ENCODE assay signal across 12 cellular contexts in genomic region chr4:145293658-145294057, GRCh38.
DNase-seq lines count a peak whose midpoint lies in the region; ATAC-seq and TF ChIP-seq lines count a peak whose summit lies in the region.
"Had no signal": no experiment of that assay in that cellular context is flagged by ENCODE, and none has a peak within 500 bp of the region (broad histone marks: within the 10 kb centered on the region; RNA-seq: fewer than 3 reads in every experiment).

No MANE protein-coding gene starts in this region.

- no peaks in the 10 kb centered on the region for H3K27me3 ChIP-seq in IMR-90 (ENCODE audit: control insufficient read depth, insufficient read depth, low read length)
- H3K27me3 ChIP-seq in adipocyte (replicated peaks; ENCODE audit: control insufficient read depth, insufficient read depth, low read length) = peaks cover 12% of the 10 kb centered on the region
- no peaks in the 10 kb centered on the region for H3K27me3 ChIP-seq in osteoblast (ENCODE audit: insufficient read depth, low read length)
- H3K27me3 ChIP-seq in H9 (ENCODE audit: insufficient read depth, low read length) = no peaks in the 10 kb centered on the region
- H3K27me3 ChIP-seq: BLaER1 treated with 17β-estradiol and CSF1 and Interleukin-3, amounts not matched to agents 10 nM and 100 nM had no signal

- H3K27me3 Mint-ChIP-seq in H9 (ENCODE audit: low read depth) = no peaks in the 10 kb centered on the region
- peaks cover 14 to 15% of the 10 kb centered on the region in 2 donors for H3K27me3 Mint-ChIP-seq in T-cell
- H3K27me3 Mint-ChIP-seq: CD4-positive, CD25-positive, alpha-beta regulatory T cell had no signal

- H3K23me2 ChIP-seq in H9 (ENCODE audit: insufficient read length, low read depth, low read length, poor library complexity, severe bottlenecking) = no peaks in the 10 kb centered on the region

- POLR2A ChIA-PET in IMR-90 (lab: Charles Lee; ENCODE audit: unreplicated experiment) = no interaction called here
- POLR2A ChIA-PET in T-cell (lab: Charles Lee) = no interaction called here

- H2AK5ac ChIP-seq in IMR-90 (ENCODE audit: low read depth, low read length) (no peak overlapping the region), H9 (ENCODE audit: insufficient read length, low read length) (no peak overlapping the region)

- no peak overlapping the region for H3T11ph ChIP-seq in H9 (ENCODE audit: low read length)

- H4K20me1 ChIP-seq in IMR-90 (ENCODE audit: insufficient read depth, low read length) (no peaks in the 10 kb centered on the region), osteoblast (ENCODE audit: insufficient read depth, low read length) (no peaks in the 10 kb centered on the region), H9 (ENCODE audit: control insufficient read depth, insufficient read depth, insufficient read length) (no peaks in the 10 kb centered on the region)
- H4K20me1 ChIP-seq: BLaER1 treated with 17β-estradiol and CSF1 and Interleukin-3, amounts not matched to agents 10 nM and 100 nM had no signal

- TF ChIP-seq POLR2A in IMR-90 (IDR thresholded peaks at IDR 0.05; ENCODE audit: low read depth, low read length) = no peak

- H3K9me3 ChIP-seq in IMR-90 (ENCODE audit: control insufficient read depth, insufficient read depth, low read length) (no peaks in the 10 kb centered on the region), adipocyte (ENCODE audit: control insufficient read depth, low read length) (no peaks in the 10 kb centered on the region), osteoblast (ENCODE audit: low read depth, low read length) (no peaks in the 10 kb centered on the region), H9 (ENCODE audit: control insufficient read depth, low read depth, low read length) (no peaks in the 10 kb centered on the region)

- dilution Hi-C loops in IMR-90 (cut with HindIII; ENCODE audit: low sequenced_read_pairs, unreplicated experiment) = no loop called here

- H3K36me3 Mint-ChIP-seq in H9 (ENCODE audit: insufficient read depth in 1 of 3, low read depth in 3 of 3) = no peaks in the 10 kb centered on the region; a peak in 1 of 7 replicates
- no peaks in the 10 kb centered on the region for H3K36me3 Mint-ChIP-seq in T-cell
- H3K36me3 Mint-ChIP-seq: CD4-positive, CD25-positive, alpha-beta regulatory T cell had no signal

- intact Hi-C loops in IMR-90 (cut with micrococcal nuclease) = no loop called here

- H3K27ac Mint-ChIP-seq in H9 = peak overlapping the region in 1 of 3 experiments; percentile 19; a peak in 1 of 7 replicates
- H3K27ac Mint-ChIP-seq in T-cell = no peak overlapping the region
- H3K27ac Mint-ChIP-seq: CD4-positive, CD25-positive, alpha-beta regulatory T cell had no signal

- no peaks in the 10 kb centered on the region for H3K79me2 ChIP-seq in osteoblast (ENCODE audit: insufficient read depth, low read length)
- H3K79me2 ChIP-seq in H9 (ENCODE audit: insufficient read depth, low read length) = no peaks in the 10 kb centered on the region

- WGBS in IMR-90 (ENCODE audit: extremely low coverage in 2 of 2, insufficient read length in 1 of 2), 2 experiments = no CpG with 5 or more reads among the region's 4 CpGs
- WGBS in H9 (ENCODE audit: extremely low coverage, insufficient read length, low lambda C conversion rate) = no CpG with 5 or more reads among the region's 4 CpGs

- DNase-seq in EL (peak; percentile 13), IMR-90 (peak; percentile 55), adipocyte (ENCODE audit: low read depth) (peak; percentile 13), osteoblast (ENCODE audit: insufficient read length, low spot score, missing footprints) (peak; percentile 17), H9 (no peak), T-cell (no peak), NOMO-1 treated with DMSO at 0.1 percent for 48 hours (lab: John Stamatoyannopoulos, UW; ENCODE audit: unreplicated experiment) (no peak)
- DNase-seq: ACHN; CD4-positive, CD25-positive, alpha-beta regulatory T cell; DMS53 had no signal

- no peak overlapping the region for H2BK120ac ChIP-seq in IMR-90 (ENCODE audit: low read depth, low read length)
- H2BK120ac ChIP-seq in H9 (ENCODE audit: low read depth, low read length, poor library complexity, severe bottlenecking) = no peak overlapping the region

- H2AK9ac ChIP-seq in IMR-90 (replicated peaks; ENCODE audit: low read depth, low read length, poor library complexity) = no peak overlapping the region

- no peak for TF ChIP-seq CTCF in IMR-90 (conservative IDR thresholded peaks at IDR 0.05; ENCODE audit: low read depth, low read length)
- TF ChIP-seq CTCF in osteoblast (IDR thresholded peaks at IDR 0.05; ENCODE audit: extremely low read depth, low read depth, low read length) = no peak
- TF ChIP-seq CTCF in H9 (conservative IDR thresholded peaks at IDR 0.05) = no peak

- H3K23ac ChIP-seq in IMR-90 (ENCODE audit: low read depth, low read length) (no peak overlapping the region), H9 (ENCODE audit: insufficient read length, low read depth, low read length) (no peak overlapping the region)

- no peaks in the 10 kb centered on the region for H3K9me1 ChIP-seq in IMR-90 (ENCODE audit: insufficient read depth, low read length)

- BruUV-seq in IMR-90 (replicated peaks; lab: Mats Ljungman, UMichigan) = no TSS peak

- H3K18ac ChIP-seq in IMR-90 (ENCODE audit: low read depth, low read length) (no peak overlapping the region), H9 (ENCODE audit: insufficient read length, low read depth, low read length) (no peak overlapping the region)

- CTCF ChIA-PET in IMR-90 (lab: Yijun Ruan, JAX) (interaction anchor here (0.6 to 0.7 kb wide), 2 partner anchors 8 to 118 kb away, joined by 3 to 4 read pairs; no protein-coding TSS in a partner anchor), T-cell (lab: Charles Lee) (no interaction called here)

- H3K4me3 Mint-ChIP-seq in H9 (no peak overlapping the region), T-cell (no peak overlapping the region)
- H3K4me3 Mint-ChIP-seq: CD4-positive, CD25-positive, alpha-beta regulatory T cell had no signal

- H3K36me3 ChIP-seq in IMR-90 (ENCODE audit: control insufficient read depth, insufficient read depth, low read length) (no peaks in the 10 kb centered on the region), adipocyte (ENCODE audit: control insufficient read depth, insufficient read depth, low read length, severe bottlenecking) (no peaks in the 10 kb centered on the region), osteoblast (ENCODE audit: insufficient read depth, low read length) (no peaks in the 10 kb centered on the region)
- H3K36me3 ChIP-seq: BLaER1 treated with 17β-estradiol and CSF1 and Interleukin-3, amounts not matched to agents 10 nM and 100 nM had no signal

- H3K27ac ChIP-seq in IMR-90 (ENCODE audit: insufficient read depth, low read length) (no peak overlapping the region), osteoblast (ENCODE audit: low read depth, low read length) (no peak overlapping the region), H9 (ENCODE audit: insufficient read length, low read depth, low read length) (no peak overlapping the region)
- H3K27ac ChIP-seq: BLaER1 treated with 17β-estradiol and CSF1 and Interleukin-3, amounts not matched to agents 10 nM and 100 nM had no signal

- H3K9ac ChIP-seq in IMR-90 (ENCODE audit: low read depth, low read length) (no peak overlapping the region), adipocyte (ENCODE audit: low read length) (no peak overlapping the region), H9 (ENCODE audit: extremely low read depth, insufficient read length, low read length) (no peak overlapping the region)
- H3K9ac ChIP-seq: BLaER1 treated with 17β-estradiol and CSF1 and Interleukin-3, amounts not matched to agents 10 nM and 100 nM had no signal

- H3K4me1 ChIP-seq in IMR-90 (ENCODE audit: control insufficient read depth, insufficient read depth, low read length) (no peaks in the 10 kb centered on the region), adipocyte (ENCODE audit: control insufficient read depth, insufficient read depth, low read length) (peaks cover 9% of the 10 kb centered on the region), osteoblast (ENCODE audit: insufficient read depth, low read length) (peaks cover 12% of the 10 kb centered on the region), H9 (ENCODE audit: insufficient read depth, low read length) (no peaks in the 10 kb centered on the region)

- ATAC-seq in IMR-90 (ENCODE audit: low read depth) = peak; percentile 51; the same call in 1 of the 2 replicates
- no peak for ATAC-seq in GM18520 (IDR thresholded peaks at IDR 0.05; ENCODE audit: unreplicated experiment)
- no peak for ATAC-seq in T-cell (replicated peaks in 1 of 4)

- H3K4me2 ChIP-seq in IMR-90 (ENCODE audit: low read depth, low read length) (no peak overlapping the region), osteoblast (ENCODE audit: insufficient read depth, low read length) (no peak overlapping the region), H9 (ENCODE audit: insufficient read depth, insufficient read length, low read length) (no peak overlapping the region)
- H3K4me2 ChIP-seq: BLaER1 treated with 17β-estradiol and CSF1 and Interleukin-3, amounts not matched to agents 10 nM and 100 nM had no signal

- H3K4me1 Mint-ChIP-seq in H9 (no peaks in the 10 kb centered on the region), T-cell (no peaks in the 10 kb centered on the region)
- H3K4me1 Mint-ChIP-seq: CD4-positive, CD25-positive, alpha-beta regulatory T cell had no signal

- H2BK12ac ChIP-seq in H9 (ENCODE audit: insufficient read length, low read depth, low read length) = no peak overlapping the region

- TF ChIP-seq RAD21 in IMR-90 (IDR thresholded peaks at IDR 0.05; ENCODE audit: low read length) = no peak

- H2BK5ac ChIP-seq in IMR-90 (ENCODE audit: low read depth, low read length, poor library complexity, severe bottlenecking) = no peak overlapping the region
- no peak overlapping the region for H2BK5ac ChIP-seq in H9 (ENCODE audit: insufficient read length, low read length)

- no peak overlapping the region for H3K14ac ChIP-seq in IMR-90 (replicated peaks; ENCODE audit: low read depth, low read length)
- H3K14ac ChIP-seq in H9 (ENCODE audit: insufficient read depth, low read length) = no peak overlapping the region

- H2BK15ac ChIP-seq in IMR-90 (ENCODE audit: low read depth, low read length) = no peak overlapping the region
- no peak overlapping the region for H2BK15ac ChIP-seq in H9 (ENCODE audit: low read depth, low read length)

- H4K91ac ChIP-seq in IMR-90 (ENCODE audit: insufficient read depth, low read depth, low read length) (no peak overlapping the region), H9 (ENCODE audit: insufficient read length, low read depth, low read length) (no peak overlapping the region)

- H3K4me3 ChIP-seq in IMR-90 (ENCODE audit: insufficient read depth, low read depth, low read length) (no peak overlapping the region), adipocyte (ENCODE audit: low read length) (no peak overlapping the region), osteoblast (ENCODE audit: insufficient read depth, low read length) (no peak overlapping the region)
- H3K4me3 ChIP-seq: BLaER1 treated with 17β-estradiol and CSF1 and Interleukin-3, amounts not matched to agents 10 nM and 100 nM had no signal

- no peak overlapping the region for H2AFZ ChIP-seq in IMR-90 (replicated peaks; ENCODE audit: low read length, poor library complexity)
- no peak overlapping the region for H2AFZ ChIP-seq in osteoblast (ENCODE audit: low read length)
- H2AFZ ChIP-seq in H9 (ENCODE audit: low read length) = no peak overlapping the region

- H2BK20ac ChIP-seq in IMR-90 (ENCODE audit: low read depth, low read length) (no peak overlapping the region), H9 (ENCODE audit: low read depth, low read length, poor library complexity, severe bottlenecking) (no peak overlapping the region)

- H3K56ac ChIP-seq in IMR-90 (ENCODE audit: extremely low read depth, insufficient read depth, low read length) (no peak overlapping the region), H9 (ENCODE audit: insufficient read length, low read depth, low read length) (no peak overlapping the region)

- H4K5ac ChIP-seq in IMR-90 (ENCODE audit: low read depth, low read length) (no peak overlapping the region), H9 (ENCODE audit: insufficient read length, low read depth, low read length) (no peak overlapping the region)

- H3K79me1 ChIP-seq in IMR-90 (ENCODE audit: low read depth in 1 of 2, low read length in 2 of 2) (no peaks in the 10 kb centered on the region), H9 (ENCODE audit: insufficient read depth, low read depth, low read length, poor library complexity, severe bottlenecking) (no peaks in the 10 kb centered on the region)

- H3K9me3 Mint-ChIP-seq in H9 (no peaks in the 10 kb centered on the region), T-cell (no peaks in the 10 kb centered on the region)

- in situ Hi-C loops in IMR-90 (cut with MboI; ENCODE audit: low sequenced_read_pairs) = no loop called here

- H3K4ac ChIP-seq in IMR-90 (ENCODE audit: low read depth, low read length) (no peak overlapping the region), H9 (ENCODE audit: low read depth, low read length) (no peak overlapping the region)

- H4K8ac ChIP-seq in IMR-90 (ENCODE audit: low read depth in 2 of 2, low read length in 2 of 2) = no peak overlapping the region
- no peak overlapping the region for H4K8ac ChIP-seq in H9 (replicated peaks; ENCODE audit: insufficient read length, low read depth, low read length)

Comparison
In these comparisons a context has a peak if more than half of its experiments do, and no peak if none do; other contexts are left out.
1. DNase-seq: peak in EL (single experiment), IMR-90 (single experiment), adipocyte (single experiment) and osteoblast (single experiment); none in H9 (single experiment), T-cell (0 of 34) and NOMO-1 treated with DMSO at 0.1 percent for 48 hours (single experiment).